Comparison of ENCODE assay signal across 6 cellular contexts in the genomic region with DNA sequence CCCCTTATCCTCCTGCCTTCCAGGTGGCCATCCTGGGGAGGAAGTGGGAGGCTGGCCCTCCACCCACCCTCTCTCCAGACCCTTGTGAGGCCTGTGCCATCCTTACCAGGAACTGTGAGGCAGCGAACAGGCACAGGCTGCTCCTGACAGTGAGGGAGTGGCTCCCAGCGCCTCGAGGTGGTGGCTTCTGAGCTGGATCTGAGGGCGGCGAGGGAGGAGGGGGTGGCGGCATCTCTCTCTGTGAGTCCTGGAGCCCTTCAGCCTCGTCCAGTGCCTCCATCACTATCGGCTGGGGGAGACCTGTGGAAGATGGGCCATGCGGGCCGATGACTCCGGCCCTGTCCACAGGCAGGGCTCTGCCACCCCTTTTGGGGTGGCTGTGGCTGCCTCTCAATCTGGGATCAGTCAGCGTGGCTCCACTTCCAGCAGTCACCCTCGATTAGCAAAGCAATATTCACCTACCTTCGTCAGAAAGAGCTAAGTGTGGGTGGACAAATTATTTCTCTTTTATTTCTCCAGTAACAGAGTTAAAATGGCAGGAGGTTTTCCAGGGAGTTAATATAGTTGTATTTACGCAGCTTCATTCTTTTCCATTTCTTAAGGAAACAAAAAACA. TPM values are rescaled to one million over a fixed set of nuclear protein-coding genes. Genes with fewer than 3 reads are reported as not detected.
"Had no signal": no experiment of that assay in that cellular context is flagged by ENCODE, and none has a peak within 500 bp of the region (broad histone marks: within the 10 kb centered on the region; RNA-seq: fewer than 3 reads in every experiment).

No MANE protein-coding gene starts in this region.

- H2AFZ ChIP-seq: GM23338 had no signal

- H3K4me1 ChIP-seq: HAP-1 had no signal

- H3K36me3 ChIP-seq: HAP-1 had no signal

- H3K4me3 ChIP-seq: GM23338, HAP-1 had no signal

- H3K4me2 ChIP-seq: GM23338 had no signal

- H3K9me3 ChIP-seq: HAP-1 had no signal

- DNase-seq: HFFc6 had no signal

RNA-seq across cellular contexts. Expression of gene IGSF22, which starts 18.0 kb away (rescaled TPM):
- total RNA-seq: GM23338, H1, HFFc6 had no signal

RNA-seq across cellular contexts. Expression of gene PTPN5, which starts 47.6 kb away (rescaled TPM):
- total RNA-seq: HFFc6, HT-29 had no signal
- polyA plus RNA-seq: IgD-negative memory B cell had no signal
